ENCODE assay signal across 8 cellular contexts in the genomic region with DNA sequence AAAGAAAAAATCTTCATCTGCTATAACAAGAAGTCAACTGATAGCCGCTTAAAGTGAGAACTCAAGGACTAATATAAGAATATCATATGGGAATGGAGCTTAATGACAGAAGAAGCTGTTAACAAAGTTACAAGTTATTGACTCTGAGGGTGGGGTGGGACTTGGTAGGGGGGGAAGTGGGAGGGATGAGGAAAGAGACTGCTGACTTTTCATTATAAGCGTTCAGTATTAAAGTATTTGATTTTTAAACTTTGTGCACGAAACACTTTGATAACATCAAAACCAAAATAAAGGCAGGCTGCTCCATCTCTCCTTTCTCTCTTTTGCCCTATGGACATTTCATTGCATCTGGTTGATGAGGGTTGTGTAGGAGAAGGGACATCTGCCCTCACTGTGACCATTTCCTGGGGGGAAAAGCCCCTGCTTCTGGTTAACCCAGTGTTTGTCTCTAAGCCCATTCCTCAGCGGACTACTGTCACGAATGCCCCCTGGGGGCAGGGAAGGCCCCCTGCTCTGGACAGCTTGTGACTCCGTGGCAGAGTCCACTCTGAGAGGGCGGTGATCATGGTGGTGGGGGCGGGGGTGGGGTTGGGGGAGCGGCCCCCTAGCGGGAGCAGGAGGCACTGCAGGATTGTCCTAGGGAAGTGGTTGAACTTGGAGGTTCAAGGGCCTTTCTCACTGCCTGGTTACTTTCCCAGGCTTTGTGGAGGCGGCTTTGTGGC. TPM values are rescaled to one million over a fixed set of nuclear protein-coding genes. Genes with fewer than 3 reads are reported as not detected.
DNase-seq lines count a peak whose midpoint lies in the region; ATAC-seq and TF ChIP-seq lines count a peak whose summit lies in the region.

No MANE protein-coding gene starts in this region.

- H3K27me3 ChIP-seq in HL-60 (ENCODE audit: insufficient read depth, poor library complexity, severe bottlenecking), result no peaks in the 10 kb centered on the region
- H3K27me3 ChIP-seq in parathyroid adenoma (ENCODE audit: control insufficient read depth, insufficient read depth, low read length), result no peaks in the 10 kb centered on the region

- peak overlapping the region; percentile 24 for H2AFZ ChIP-seq in parathyroid adenoma

- DNase-seq in SIG-M5 treated with dmso at 0.1 percent for 504 hours (lab: John Stamatoyannopoulos, UW; ENCODE audit: unreplicated experiment) (peak; percentile 17), SIG-M5 (lab: John Stamatoyannopoulos, UW) (no peak), HL-60 (ENCODE audit: low read depth in 1 of 2, low spot score in 1 of 2) (no peak), chondrocyte (ENCODE audit: low spot score) (no peak), cerebellar cortex (ENCODE audit: low spot score) (no peak), foreskin melanocyte (no peak), T-helper 17 cell (no peak)

- no peak overlapping the region for H3K4me3 Mint-ChIP-seq in chondrocyte (ENCODE audit: unreplicated experiment)
- no peak overlapping the region for H3K4me3 Mint-ChIP-seq in T-helper 17 cell

- H3K4me3 ChIP-seq in HL-60 (replicated peaks; ENCODE audit: insufficient read depth, low read length) (no peak overlapping the region), parathyroid adenoma (ENCODE audit: low read depth, low read length) (no peak overlapping the region)

- no peak overlapping the region for H3K27ac Mint-ChIP-seq in chondrocyte (ENCODE audit: unreplicated experiment)
- H3K27ac Mint-ChIP-seq in T-helper 17 cell, result no peak overlapping the region

- H3K9me3 ChIP-seq in parathyroid adenoma (ENCODE audit: control insufficient read depth, low read length) (no peaks in the 10 kb centered on the region), T-helper 17 cell (ENCODE audit: control insufficient read depth, low read length, poor library complexity, severe bottlenecking) (no peaks in the 10 kb centered on the region)

- H3K4me2 ChIP-seq in parathyroid adenoma (ENCODE audit: low read length), result no peak overlapping the region

- no peaks in the 10 kb centered on the region for H3K36me3 ChIP-seq in parathyroid adenoma (ENCODE audit: control insufficient read depth, insufficient read depth, low read length)

- TF ChIP-seq CTCF in HL-60 (IDR thresholded peaks at IDR 0.05; ENCODE audit: insufficient read depth, low read length) (peak; percentile 61), chondrocyte (IDR thresholded peaks at IDR 0.05) (peak; percentile 80), parathyroid adenoma (IDR thresholded peaks at IDR 0.05) (no peak)

- ATAC-seq in T-helper 17 cell, result no peak

- no peaks in the 10 kb centered on the region for H3K79me2 ChIP-seq in parathyroid adenoma

- no peak overlapping the region for H3K27ac ChIP-seq in HL-60 (replicated peaks)
- no peak overlapping the region for H3K27ac ChIP-seq in parathyroid adenoma

- H3K36me3 Mint-ChIP-seq in chondrocyte (ENCODE audit: low read depth) (no peaks in the 10 kb centered on the region), T-helper 17 cell (ENCODE audit: low read depth) (no peaks in the 10 kb centered on the region)

- no peaks in the 10 kb centered on the region for H3K9me3 Mint-ChIP-seq in chondrocyte (ENCODE audit: low read depth)

- H3K9ac ChIP-seq in parathyroid adenoma, result no peak overlapping the region

- H3K4me1 Mint-ChIP-seq in chondrocyte (ENCODE audit: low read depth) (peaks cover 7% of the 10 kb centered on the region), T-helper 17 cell (no peaks in the 10 kb centered on the region)

- H3K27me3 Mint-ChIP-seq in chondrocyte (ENCODE audit: low read depth), result no peaks in the 10 kb centered on the region
- peaks cover 4% of the 10 kb centered on the region for H3K27me3 Mint-ChIP-seq in T-helper 17 cell

- H3K4me1 ChIP-seq in parathyroid adenoma, result peaks cover 4% of the 10 kb centered on the region

RNA-seq across cellular contexts. Expression of a gene that starts 17.4 kb away (rescaled TPM):
- total RNA-seq in chondrocyte (not detected in 3 replicates), T-helper 17 cell (not detected)

RNA-seq across cellular contexts. Expression of a gene that starts 38.0 kb away (rescaled TPM):
- 0.27 to 1.4 TPM (median 0.31 TPM) in 3 replicates for total RNA-seq in chondrocyte
- total RNA-seq in T-helper 17 cell, result not detected

RNA-seq across cellular contexts. Expression of a gene that starts 48.3 kb away (rescaled TPM):
- 34.7 to 53.0 TPM (median 36.7 TPM) in 3 replicates for total RNA-seq in chondrocyte
- total RNA-seq in T-helper 17 cell, result 10 to 100 TPM; 15.7 to 20.7 TPM
